Comparison of ENCODE assay signal across 1 cellular context in the genomic region with DNA sequence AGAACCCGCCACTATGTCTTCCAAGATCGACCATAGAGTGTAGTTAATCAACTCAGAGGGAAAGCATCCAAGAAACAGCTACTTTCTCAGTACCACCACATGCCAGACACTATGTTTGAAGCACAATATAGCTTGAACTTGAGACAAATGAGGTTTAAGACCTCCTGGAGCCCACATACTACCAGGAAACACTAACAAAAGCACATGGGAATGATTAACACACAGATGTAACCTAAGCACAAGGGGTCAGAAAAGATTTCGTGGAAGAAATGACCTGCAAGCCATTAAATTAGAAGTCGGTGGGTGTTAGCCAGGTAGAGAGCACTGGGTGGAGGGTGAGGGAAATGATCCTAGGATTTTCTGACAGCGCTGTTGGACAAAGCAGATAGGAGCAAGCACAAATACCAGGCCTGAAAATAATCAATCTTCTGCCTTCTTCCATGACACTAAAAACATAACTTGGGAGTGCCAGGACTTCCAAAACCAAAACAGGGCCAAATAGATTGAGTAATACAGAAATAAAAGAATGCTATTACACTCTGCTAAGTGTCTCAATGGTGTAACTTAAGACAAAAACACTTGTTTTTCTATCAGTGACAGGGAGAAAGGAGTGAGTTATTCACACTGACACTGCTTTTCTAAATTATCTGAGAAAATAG.
TF ChIP-seq lines count a peak whose summit lies in the region.

No MANE protein-coding gene starts in this region.

TF ChIP-seq in WTC11, 78 proteins besides CTCF, POLR2A, EP300 and RAD21:
- TF ChIP-seq, protein P1, sequence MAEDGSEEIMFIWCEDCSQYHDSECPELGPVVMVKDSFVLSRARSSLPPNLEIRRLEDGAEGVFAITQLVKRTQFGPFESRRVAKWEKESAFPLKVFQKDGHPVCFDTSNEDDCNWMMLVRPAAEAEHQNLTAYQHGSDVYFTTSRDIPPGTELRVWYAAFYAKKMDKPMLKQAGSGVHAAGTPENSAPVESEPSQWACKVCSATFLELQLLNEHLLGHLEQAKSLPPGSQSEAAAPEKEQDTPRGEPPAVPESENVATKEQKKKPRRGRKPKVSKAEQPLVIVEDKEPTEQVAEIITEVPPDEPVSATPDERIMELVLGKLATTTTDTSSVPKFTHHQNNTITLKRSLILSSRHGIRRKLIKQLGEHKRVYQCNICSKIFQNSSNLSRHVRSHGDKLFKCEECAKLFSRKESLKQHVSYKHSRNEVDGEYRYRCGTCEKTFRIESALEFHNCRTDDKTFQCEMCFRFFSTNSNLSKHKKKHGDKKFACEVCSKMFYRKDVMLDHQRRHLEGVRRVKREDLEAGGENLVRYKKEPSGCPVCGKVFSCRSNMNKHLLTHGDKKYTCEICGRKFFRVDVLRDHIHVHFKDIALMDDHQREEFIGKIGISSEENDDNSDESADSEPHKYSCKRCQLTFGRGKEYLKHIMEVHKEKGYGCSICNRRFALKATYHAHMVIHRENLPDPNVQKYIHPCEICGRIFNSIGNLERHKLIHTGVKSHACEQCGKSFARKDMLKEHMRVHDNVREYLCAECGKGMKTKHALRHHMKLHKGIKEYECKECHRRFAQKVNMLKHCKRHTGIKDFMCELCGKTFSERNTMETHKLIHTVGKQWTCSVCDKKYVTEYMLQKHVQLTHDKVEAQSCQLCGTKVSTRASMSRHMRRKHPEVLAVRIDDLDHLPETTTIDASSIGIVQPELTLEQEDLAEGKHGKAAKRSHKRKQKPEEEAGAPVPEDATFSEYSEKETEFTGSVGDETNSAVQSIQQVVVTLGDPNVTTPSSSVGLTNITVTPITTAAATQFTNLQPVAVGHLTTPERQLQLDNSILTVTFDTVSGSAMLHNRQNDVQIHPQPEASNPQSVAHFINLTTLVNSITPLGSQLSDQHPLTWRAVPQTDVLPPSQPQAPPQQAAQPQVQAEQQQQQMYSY (CRISPR knock-in tag; IDR thresholded peaks at IDR 0.05), result no peak
- TF ChIP-seq ARID4B (CRISPR knock-in tag; IDR thresholded peaks at IDR 0.05; ENCODE audit: borderline replicate concordance) (no peak), MXD4 (CRISPR knock-in tag; IDR thresholded peaks at IDR 0.05; ENCODE audit: borderline replicate concordance) (no peak), ATF1 (CRISPR knock-in tag; IDR thresholded peaks at IDR 0.05) (no peak), ZBTB21 (CRISPR knock-in tag; IDR thresholded peaks at IDR 0.05; ENCODE audit: borderline replicate concordance) (no peak), TEAD1 (CRISPR knock-in tag; IDR thresholded peaks at IDR 0.05) (no peak), ZNF263 (CRISPR knock-in tag; IDR thresholded peaks at IDR 0.05; ENCODE audit: low read depth) (no peak), USF1 (CRISPR knock-in tag; IDR thresholded peaks at IDR 0.05) (no peak), RORB (CRISPR knock-in tag; IDR thresholded peaks at IDR 0.05) (no peak), ATF2 (CRISPR knock-in tag; IDR thresholded peaks at IDR 0.05; ENCODE audit: borderline replicate concordance, low read depth) (no peak), MLX (CRISPR knock-in tag; IDR thresholded peaks at IDR 0.05) (no peak), ETV6 (CRISPR knock-in tag; IDR thresholded peaks at IDR 0.05) (no peak), PREB (CRISPR knock-in tag; IDR thresholded peaks at IDR 0.05; ENCODE audit: borderline replicate concordance) (no peak)
- TF ChIP-seq, protein P2, sequence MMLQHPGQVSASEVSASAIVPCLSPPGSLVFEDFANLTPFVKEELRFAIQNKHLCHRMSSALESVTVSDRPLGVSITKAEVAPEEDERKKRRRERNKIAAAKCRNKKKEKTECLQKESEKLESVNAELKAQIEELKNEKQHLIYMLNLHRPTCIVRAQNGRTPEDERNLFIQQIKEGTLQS (CRISPR knock-in tag; conservative IDR thresholded peaks at IDR 0.05), result no peak
- TF ChIP-seq, protein P3, sequence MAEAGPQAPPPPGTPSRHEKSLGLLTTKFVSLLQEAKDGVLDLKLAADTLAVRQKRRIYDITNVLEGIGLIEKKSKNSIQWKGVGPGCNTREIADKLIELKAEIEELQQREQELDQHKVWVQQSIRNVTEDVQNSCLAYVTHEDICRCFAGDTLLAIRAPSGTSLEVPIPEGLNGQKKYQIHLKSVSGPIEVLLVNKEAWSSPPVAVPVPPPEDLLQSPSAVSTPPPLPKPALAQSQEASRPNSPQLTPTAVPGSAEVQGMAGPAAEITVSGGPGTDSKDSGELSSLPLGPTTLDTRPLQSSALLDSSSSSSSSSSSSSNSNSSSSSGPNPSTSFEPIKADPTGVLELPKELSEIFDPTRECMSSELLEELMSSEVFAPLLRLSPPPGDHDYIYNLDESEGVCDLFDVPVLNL (CRISPR knock-in tag; IDR thresholded peaks at IDR 0.05; ENCODE audit: borderline replicate concordance, low read depth), result no peak
